9 cellular contexts compared by ENCODE assay signal in genomic region chr14:55373784-55374725, GRCh38. TPM values are rescaled to one million over a fixed set of nuclear protein-coding genes. Genes with fewer than 3 reads are reported as not detected.
DNase-seq lines count a peak whose midpoint lies in the region; ATAC-seq and TF ChIP-seq lines count a peak whose summit lies in the region.
"Had no signal": no experiment of that assay in that cellular context is flagged by ENCODE, and none has a peak within 500 bp of the region (broad histone marks: within the 10 kb centered on the region; RNA-seq: fewer than 3 reads in every experiment).

No MANE protein-coding gene starts in this region.

- TF ChIP-seq CTCF in CD14-positive monocyte (IDR thresholded peaks at IDR 0.05) (no peak), mesothelial cell of epicardium (IDR thresholded peaks at IDR 0.05; ENCODE audit: unreplicated experiment) (no peak)

- H3K4me1 Mint-ChIP-seq in CD14-positive monocyte (peaks cover 2% of the 10 kb centered on the region), mesothelial cell of epicardium (no peaks in the 10 kb centered on the region)

- peak overlapping the region; percentile 94 to 97 for H3K27ac Mint-ChIP-seq in activated naive CD4-positive, alpha-beta T cell treated with anti-CD3 and anti-CD28 coated beads, Interleukin-2, amount 50 U/mL, for 72 hours
- H3K27ac Mint-ChIP-seq in CD14-positive monocyte (no peak overlapping the region), mesothelial cell of epicardium (no peak overlapping the region)

- no peaks in the 10 kb centered on the region for H3K9me3 ChIP-seq in KOPT-K1 (ENCODE audit: insufficient read depth, low read length, poor library complexity, severe bottlenecking)

- no peaks in the 10 kb centered on the region for H3K27me3 Mint-ChIP-seq in CD14-positive monocyte (ENCODE audit: low read depth in 3 of 3)
- H3K27me3 Mint-ChIP-seq in mesothelial cell of epicardium (ENCODE audit: low read depth), result no peaks in the 10 kb centered on the region

- DNase-seq in activated naive CD4-positive, alpha-beta T cell treated with anti-CD3 and anti-CD28 coated beads, Interleukin-2, amount 50 U/mL, for 72 hours (ENCODE audit: low spot score in 2 of 2), result peak in 1 of 2 donors; percentile 31
- DNase-seq in myocyte (ENCODE audit: low read depth), result peak; percentile 48
- no peak for DNase-seq in CD14-positive monocyte (ENCODE audit: low spot score)
- DNase-seq in activated CD8-positive, alpha-beta memory T cell treated with anti-CD3 and anti-CD28 coated beads, Interleukin-2, amount 50 U/mL, for 4 hours, result no peak
- DNase-seq in mesothelial cell of epicardium (ENCODE audit: low spot score in 2 of 2, unreplicated experiment in 2 of 2), result no peak
- DNase-seq in inferior parietal cortex (ENCODE audit: extremely low spot score), result no peak
- DNase-seq: NCI-H226 had no signal

- H3K4me3 Mint-ChIP-seq in CD14-positive monocyte (no peak overlapping the region), mesothelial cell of epicardium (no peak overlapping the region)

- peaks cover 10 to 32% of the 10 kb centered on the region in 2 donors for H3K36me3 Mint-ChIP-seq in activated naive CD4-positive, alpha-beta T cell treated with anti-CD3 and anti-CD28 coated beads, Interleukin-2, amount 50 U/mL, for 72 hours
- peaks cover 65 to 72% of the 10 kb centered on the region in 2 donors for H3K36me3 Mint-ChIP-seq in CD14-positive monocyte
- H3K36me3 Mint-ChIP-seq in mesothelial cell of epicardium, result peaks cover 37% of the 10 kb centered on the region

- ATAC-seq in GM18520 (IDR thresholded peaks at IDR 0.05; ENCODE audit: unreplicated experiment), result peak; percentile 52
- peak; percentile 91 for ATAC-seq in activated naive CD4-positive, alpha-beta T cell treated with anti-CD3 and anti-CD28 coated beads, Interleukin-2, amount 50 U/mL, for 72 hours

- peaks cover 37% of the 10 kb centered on the region for H3K36me3 ChIP-seq in KOPT-K1 (ENCODE audit: insufficient read depth, low read length)

- no peaks in the 10 kb centered on the region for H3K9me3 Mint-ChIP-seq in activated naive CD4-positive, alpha-beta T cell treated with anti-CD3 and anti-CD28 coated beads, Interleukin-2, amount 50 U/mL, for 72 hours
- H3K9me3 Mint-ChIP-seq in CD14-positive monocyte, result peaks cover 0 to 2% (median 0%) of the 10 kb centered on the region in 7 donors
- H3K9me3 Mint-ChIP-seq in mesothelial cell of epicardium, result no peaks in the 10 kb centered on the region

- intact Hi-C loops in CD14-positive monocyte (cut with micrococcal nuclease), result no loop called here

- peak overlapping the region; percentile 45 for H3K27ac ChIP-seq in KOPT-K1 (ENCODE audit: low read depth, low read length, poor library complexity, severe bottlenecking)

RNA-seq across cellular contexts. Expression of gene ATG14, which starts 37.6 kb away (rescaled TPM):
- 1 to 10 TPM; 7.4 to 8.3 TPM for total RNA-seq in activated naive CD4-positive, alpha-beta T cell treated with anti-CD3 and anti-CD28 coated beads, Interleukin-2, amount 50 U/mL, for 72 hours
- total RNA-seq in myocyte (14.9 and 15.3 TPM in 2 replicates), mesothelial cell of epicardium (16.6 to 17.1 TPM (median 17.0 TPM) in 3 replicates)
- 8.5 TPM for polyA plus RNA-seq in myocyte (2012)
- 1 to 10 TPM; 1.8 to 3.3 TPM for polyA plus RNA-seq in CD14-positive monocyte

Comparison
In these comparisons a context has a peak if more than half of its experiments do, and no peak if none do; other contexts are left out.
1. H3K27ac Mint-ChIP-seq: peak in activated naive CD4-positive, alpha-beta T cell treated with anti-CD3 and anti-CD28 coated beads, Interleukin-2, amount 50 U/mL, for 72 hours (2 of 2); none in CD14-positive monocyte (0 of 7) and mesothelial cell of epicardium (single experiment).